In the genomic region with DNA sequence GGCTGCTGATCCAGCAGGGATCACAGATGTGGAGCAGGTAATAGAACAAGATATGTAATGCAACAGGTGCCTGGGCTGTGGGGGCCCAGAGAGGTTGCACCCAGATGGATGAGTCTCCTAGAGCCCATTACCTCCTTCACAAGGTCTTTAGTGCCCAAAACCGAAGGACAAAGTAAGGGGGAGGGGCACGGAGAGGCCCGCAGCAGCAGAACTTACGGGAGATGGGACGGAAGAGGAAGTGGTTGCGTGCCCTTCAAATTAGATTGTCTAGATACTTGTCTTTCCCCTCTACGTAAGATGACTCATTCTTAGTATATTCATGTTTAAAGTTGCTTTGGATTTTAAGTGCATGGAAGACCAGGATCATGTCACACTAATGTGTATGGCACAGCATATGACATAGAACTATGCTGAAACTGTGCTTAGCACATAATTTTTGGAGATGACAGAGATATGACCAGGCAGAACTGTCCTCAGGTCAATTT, we compare ENCODE assay signal across 8 cellular contexts. TPM values are rescaled to one million over a fixed set of nuclear protein-coding genes. Genes with fewer than 3 reads are reported as not detected.
DNase-seq lines count a peak whose midpoint lies in the region; ATAC-seq and TF ChIP-seq lines count a peak whose summit lies in the region.

No MANE protein-coding gene starts in this region.

- peak overlapping the region; percentile 49; the same call in 1 of the 2 replicates for H3K4me2 ChIP-seq in MM.1S (ENCODE audit: low read depth, low read length)

- no peak overlapping the region for H3K9ac ChIP-seq in MM.1S (ENCODE audit: low read length)

- no peaks in the 10 kb centered on the region for H3K27me3 Mint-ChIP-seq in CD8-positive, alpha-beta memory T cell
- no peaks in the 10 kb centered on the region for H3K27me3 Mint-ChIP-seq in activated CD4-positive, alpha-beta memory T cell treated with anti-CD3 and anti-CD28 coated beads, Interleukin-2, amount 10 ng/mL, durations not matched to agents 7 days and 5 days

- H3K4me3 Mint-ChIP-seq in CD8-positive, alpha-beta memory T cell: peak overlapping the region; percentile 59 to 86 (median 83)
- H3K4me3 Mint-ChIP-seq in activated CD4-positive, alpha-beta memory T cell treated with anti-CD3 and anti-CD28 coated beads, Interleukin-2, amount 10 ng/mL, durations not matched to agents 7 days and 5 days: peak overlapping the region; percentile 66

- no peaks in the 10 kb centered on the region for H3K9me3 ChIP-seq in CD8-positive, alpha-beta memory T cell (ENCODE audit: low read length)
- H3K9me3 ChIP-seq in MM.1S (replicated peaks; ENCODE audit: insufficient read depth, low read length) (no peaks in the 10 kb centered on the region), HAP-1 (no peaks in the 10 kb centered on the region), ascending aorta (no peaks in the 10 kb centered on the region)

- no peaks in the 10 kb centered on the region for H4K20me1 ChIP-seq in MM.1S (ENCODE audit: insufficient read depth, low read length)

- CTCF ChIA-PET in CD8-positive, alpha-beta memory T cell (lab: Charles Lee): interaction anchor here (0.8 to 2.6 kb wide), 22 partner anchors 8 to 1099 kb away, joined by 3 to 21 read pairs (median 6); a partner anchor contains a TSS
- CTCF ChIA-PET in activated CD4-positive, alpha-beta memory T cell treated with anti-CD3 and anti-CD28 coated beads, Interleukin-2, amount 10 ng/mL, durations not matched to agents 7 days and 5 days (lab: Charles Lee): interaction anchor here (0.7 to 2.7 kb wide), 34 partner anchors 9 to 1094 kb away, joined by 3 to 29 read pairs (median 4); a partner anchor contains a TSS

- H3K27ac Mint-ChIP-seq in CD8-positive, alpha-beta memory T cell: peak overlapping the region; percentile 91 to 99 (median 96)
- H3K27ac Mint-ChIP-seq in activated CD4-positive, alpha-beta memory T cell treated with anti-CD3 and anti-CD28 coated beads, Interleukin-2, amount 10 ng/mL, durations not matched to agents 7 days and 5 days: peak overlapping the region; percentile 99

- H3K27me3 ChIP-seq in CD8-positive, alpha-beta memory T cell (ENCODE audit: insufficient read depth, low read length, poor library complexity, severe bottlenecking): no peaks in the 10 kb centered on the region
- H3K27me3 ChIP-seq in MM.1S (replicated peaks; ENCODE audit: insufficient read depth, low read length): no peaks in the 10 kb centered on the region
- no peaks in the 10 kb centered on the region for H3K27me3 ChIP-seq in HAP-1 (ENCODE audit: low read depth)
- H3K27me3 ChIP-seq in ascending aorta: no peaks in the 10 kb centered on the region

- in situ Hi-C loops in HAP-1 (cut with MboI; ENCODE audit: low sequenced_read_pairs): no loop called here

- no peaks in the 10 kb centered on the region for H3K79me2 ChIP-seq in MM.1S (ENCODE audit: low read length)

- peak; percentile 52 for ATAC-seq in GM21737 (IDR thresholded peaks at IDR 0.05; ENCODE audit: unreplicated experiment)

- intact Hi-C loops in ascending aorta (cut with DNase I): loop anchor here (10.0 kb wide), 5 partner anchors 148 to 1742 kb away; a partner anchor contains a TSS

- peaks cover 19 to 32% (median 27%) of the 10 kb centered on the region in 3 donors for H3K4me1 Mint-ChIP-seq in CD8-positive, alpha-beta memory T cell
- H3K4me1 Mint-ChIP-seq in activated CD4-positive, alpha-beta memory T cell treated with anti-CD3 and anti-CD28 coated beads, Interleukin-2, amount 10 ng/mL, durations not matched to agents 7 days and 5 days: peaks cover 42% of the 10 kb centered on the region

- H3K27ac ChIP-seq in CD8-positive, alpha-beta memory T cell (ENCODE audit: low read depth, low read length): peak overlapping the region; percentile 19
- no peak overlapping the region; the same call in 1 of the 2 replicates for H3K27ac ChIP-seq in MM.1S (ENCODE audit: low read length)
- H3K27ac ChIP-seq in ascending aorta: no peak overlapping the region

- peak; percentile 49 to 84 (median 70) for DNase-seq in CD8-positive, alpha-beta memory T cell
- DNase-seq in MM.1S (no peak), fibroblast of mammary gland (ENCODE audit: low read depth) (peak; percentile 27), HAP-1 (ENCODE audit: low spot score in 2 of 2) (no peak), ascending aorta (ENCODE audit: low spot score in 2 of 2) (no peak)
- DNase-seq in activated CD4-positive, alpha-beta memory T cell treated with anti-CD3 and anti-CD28 coated beads, Interleukin-2, amount 10 ng/mL, durations not matched to agents 7 days and 5 days: peak; percentile 84
- DNase-seq in stimulated activated CD4-positive, alpha-beta T cell treated with anti-CD3 and anti-CD28 coated beads, Interleukin-4, amount 100 ng/mL, for 24 hours: peak; percentile 73

- no peaks in the 10 kb centered on the region for H3K9me2 ChIP-seq in MM.1S (replicated peaks; ENCODE audit: insufficient read depth, low read length)

- POLR2A ChIA-PET in CD8-positive, alpha-beta memory T cell (lab: Charles Lee): interaction anchor here (1.5 to 3.1 kb wide), 2 partner anchors 12 to 144 kb away, joined by 5 to 10 read pairs; a partner anchor contains a TSS
- POLR2A ChIA-PET in activated CD4-positive, alpha-beta memory T cell treated with anti-CD3 and anti-CD28 coated beads, Interleukin-2, amount 10 ng/mL, durations not matched to agents 7 days and 5 days (lab: Charles Lee): interaction anchor here (0.7 to 2.9 kb wide), 10 partner anchors 8 to 164 kb away, joined by 3 to 26 read pairs (median 4); a partner anchor contains a TSS

- H3K4me3 ChIP-seq in CD8-positive, alpha-beta memory T cell (ENCODE audit: low read length): peak overlapping the region; percentile 16
- H3K4me3 ChIP-seq in MM.1S (ENCODE audit: low read length): no peak overlapping the region; the same call in 1 of the 2 replicates
- no peak overlapping the region for H3K4me3 ChIP-seq in fibroblast of mammary gland (ENCODE audit: control insufficient read depth, low read depth, low read length)
- H3K4me3 ChIP-seq in HAP-1: no peak overlapping the region
- no peak overlapping the region for H3K4me3 ChIP-seq in ascending aorta

- peaks cover 23% of the 10 kb centered on the region for H3K4me1 ChIP-seq in CD8-positive, alpha-beta memory T cell (ENCODE audit: insufficient read depth, low read length)
- H3K4me1 ChIP-seq in MM.1S (ENCODE audit: low read length) (peaks cover 4% of the 10 kb centered on the region; the same call in 1 of the 2 replicates), HAP-1 (0 out of 2 replicates have a peak, but pooled peaks cover 4% of the 10 kb centered on the region), ascending aorta (no peaks in the 10 kb centered on the region)

- no peaks in the 10 kb centered on the region for H3K36me3 ChIP-seq in CD8-positive, alpha-beta memory T cell (ENCODE audit: insufficient read depth, low read length)
- H3K36me3 ChIP-seq in MM.1S (replicated peaks; ENCODE audit: insufficient read depth, low read length): no peaks in the 10 kb centered on the region
- H3K36me3 ChIP-seq in HAP-1 (replicated peaks): no peaks in the 10 kb centered on the region
- no peaks in the 10 kb centered on the region for H3K36me3 ChIP-seq in ascending aorta

- no peaks in the 10 kb centered on the region for H3F3A ChIP-seq in MM.1S (ENCODE audit: insufficient read depth, low read length)

- TF ChIP-seq CTCF in MM.1S (IDR thresholded peaks at IDR 0.05; ENCODE audit: low read length) (no peak), fibroblast of mammary gland (conservative IDR thresholded peaks at IDR 0.05; ENCODE audit: control insufficient read depth, insufficient read depth, low read depth, low read length) (no peak), ascending aorta (IDR thresholded peaks at IDR 0.05) (no peak)

- peak overlapping the region; percentile 45; the same call in 1 of the 2 replicates for H2AFZ ChIP-seq in MM.1S (ENCODE audit: low read length)

- H3K36me3 Mint-ChIP-seq in CD8-positive, alpha-beta memory T cell: no peaks in the 10 kb centered on the region
- H3K36me3 Mint-ChIP-seq in activated CD4-positive, alpha-beta memory T cell treated with anti-CD3 and anti-CD28 coated beads, Interleukin-2, amount 10 ng/mL, durations not matched to agents 7 days and 5 days (ENCODE audit: low read depth): no peaks in the 10 kb centered on the region

- H3K9me3 Mint-ChIP-seq in CD8-positive, alpha-beta memory T cell: no peaks in the 10 kb centered on the region
- H3K9me3 Mint-ChIP-seq in activated CD4-positive, alpha-beta memory T cell treated with anti-CD3 and anti-CD28 coated beads, Interleukin-2, amount 10 ng/mL, durations not matched to agents 7 days and 5 days: no peaks in the 10 kb centered on the region

RNA-seq across cellular contexts. Expression of a gene that starts 5.7 kb away (rescaled TPM):
- total RNA-seq in CD8-positive, alpha-beta memory T cell: 10 to 100 TPM; 36.7 to 38.6 TPM
- 44.2 TPM for polyA plus RNA-seq in CD8-positive, alpha-beta memory T cell
- 10 to 100 TPM; 31.5 to 34.0 TPM for total RNA-seq in activated CD4-positive, alpha-beta memory T cell treated with anti-CD3 and anti-CD28 coated beads, Interleukin-2, amount 10 ng/mL, durations not matched to agents 7 days and 5 days
- 22.8 TPM for total RNA-seq in ascending aorta

RNA-seq across cellular contexts. Expression of a gene that starts 12.7 kb away (rescaled TPM):
- 10 to 100 TPM; 23.9 to 24.3 TPM for total RNA-seq in CD8-positive, alpha-beta memory T cell
- 7.3 TPM for polyA plus RNA-seq in CD8-positive, alpha-beta memory T cell
- 1 to 10 TPM; 8.2 to 9.8 TPM for total RNA-seq in activated CD4-positive, alpha-beta memory T cell treated with anti-CD3 and anti-CD28 coated beads, Interleukin-2, amount 10 ng/mL, durations not matched to agents 7 days and 5 days
- total RNA-seq in ascending aorta: 5.5 TPM

Comparison
In these comparisons a context has a peak if more than half of its experiments do, and no peak if none do; other contexts are left out.
1. DNase-seq: peak in CD8-positive, alpha-beta memory T cell (5 of 5), activated CD4-positive, alpha-beta memory T cell treated with anti-CD3 and anti-CD28 coated beads, Interleukin-2, amount 10 ng/mL, durations not matched to agents 7 days and 5 days (single experiment), fibroblast of mammary gland (single experiment) and stimulated activated CD4-positive, alpha-beta T cell treated with anti-CD3 and anti-CD28 coated beads, Interleukin-4, amount 100 ng/mL, for 24 hours (single experiment); none in MM.1S (single experiment), HAP-1 (0 of 2) and ascending aorta (0 of 2).